11 cellular contexts compared by ENCODE assay signal in the genomic region with DNA sequence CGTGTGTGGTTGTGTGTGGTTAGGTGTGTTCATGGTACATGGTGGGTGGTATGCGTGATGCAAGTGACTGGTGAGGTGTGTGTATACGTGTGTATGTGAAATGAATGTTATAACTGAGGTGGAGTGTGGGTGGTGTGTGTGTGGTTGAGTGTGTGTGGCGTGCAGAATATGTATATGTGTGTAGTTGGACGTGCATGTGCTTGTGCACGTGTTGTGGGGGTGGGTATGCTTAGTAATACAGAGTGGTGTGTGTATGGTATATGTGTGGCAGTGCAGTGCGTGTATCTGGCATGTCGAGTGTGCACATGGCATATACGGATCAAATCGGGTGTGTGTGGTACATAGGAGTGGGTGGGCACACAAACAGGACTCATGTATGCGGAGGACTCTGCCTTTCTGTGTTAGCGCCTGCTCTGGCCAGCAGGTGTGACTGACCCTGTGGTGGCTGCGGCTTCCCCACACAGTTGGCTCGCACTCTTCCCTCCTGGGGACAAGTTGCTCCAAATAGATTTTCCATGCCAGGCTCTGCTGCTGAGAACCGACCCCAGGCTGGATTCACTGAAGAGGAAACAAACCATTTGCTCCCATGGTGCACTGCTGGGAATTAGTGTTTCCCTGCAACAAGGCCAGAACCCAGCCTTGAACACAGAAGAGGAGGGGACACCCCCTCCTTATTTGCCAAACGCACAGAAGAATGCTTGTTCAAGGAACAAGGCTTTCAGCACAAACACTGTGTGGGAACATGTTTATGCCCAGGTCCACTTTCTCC. TPM values are rescaled to one million over a fixed set of nuclear protein-coding genes. Genes with fewer than 3 reads are reported as not detected.
DNase-seq lines count a peak whose midpoint lies in the region; ATAC-seq, FAIRE-seq and TF ChIP-seq lines count a peak whose summit lies in the region.
"Had no signal": no experiment of that assay in that cellular context is flagged by ENCODE, and none has a peak within 500 bp of the region (broad histone marks: within the 10 kb centered on the region; RNA-seq: fewer than 3 reads in every experiment).

No MANE protein-coding gene starts in this region.

- peak overlapping the region; percentile 94 for H2BK120ac ChIP-seq in H1 (replicated peaks; ENCODE audit: low read depth, low read length)

- peak overlapping the region in 2 of 4 experiments; percentile 38 to 41; a peak in 2 of 7 replicates for H3K9ac ChIP-seq in H1 (replicated peaks in 1 of 4; ENCODE audit: extremely low read depth in 1 of 4, low read depth in 3 of 4, low read length in 3 of 4)

- peak overlapping the region; percentile 99 for H2BK12ac ChIP-seq in H1 (ENCODE audit: low read depth, low read length)

- no peaks in the 10 kb centered on the region for H3K79me1 ChIP-seq in H1 (ENCODE audit: low read depth, low read length)

- peak overlapping the region; percentile 74 for H3K56ac ChIP-seq in H1 (replicated peaks; ENCODE audit: insufficient read length, low read depth, low read length)

- peaks cover 14% of the 10 kb centered on the region for H3K23me2 ChIP-seq in H1 (ENCODE audit: low read depth, low read length)

- H2BK5ac ChIP-seq in H1 (ENCODE audit: low read depth, low read length) = peak overlapping the region; percentile 77

- intact Hi-C loops in left ventricle myocardium inferior (cut with micrococcal nuclease) = no loop called here
- intact Hi-C loops in left ventricle myocardium superior (cut with micrococcal nuclease) = no loop called here

- peak overlapping the region; percentile 97 for H2AFZ ChIP-seq in H1 (ENCODE audit: low read length)
- no peak overlapping the region for H2AFZ ChIP-seq in osteoblast (ENCODE audit: low read length)

- POLR2A ChIA-PET in H1 (lab: Charles Lee; ENCODE audit: partially characterized antibody) = no interaction called here

- H2AK5ac ChIP-seq in H1 (ENCODE audit: low read depth, low read length) = peak overlapping the region; percentile 95

- peak overlapping the region; percentile 97 for H4K91ac ChIP-seq in H1 (replicated peaks; ENCODE audit: insufficient read length, low read length)

- H3K4me3 ChIP-seq in left ventricle myocardium inferior (peak overlapping the region; percentile 74), H1 (ENCODE audit: extremely low read depth in 1 of 4, insufficient read depth in 2 of 4, low read depth in 3 of 4, low read length in 4 of 4) (peak overlapping the region in 2 of 4 experiments; percentile 46 to 88; a peak in 3 of 8 replicates), osteoblast (ENCODE audit: insufficient read depth, low read length) (no peak overlapping the region)

- H3K27ac ChIP-seq in left ventricle myocardium inferior (replicated peaks) (no peak overlapping the region), H1 (ENCODE audit: low read depth, low read length) (no peak overlapping the region), osteoblast (ENCODE audit: low read depth, low read length) (no peak overlapping the region)

- H2BK15ac ChIP-seq in H1 (ENCODE audit: low read length) = peak overlapping the region; percentile 99

- H3K4ac ChIP-seq in H1 (replicated peaks; ENCODE audit: insufficient read length, low read depth, low read length) = peak overlapping the region; percentile 87

- TF ChIP-seq CTCF in left ventricle myocardium inferior (IDR thresholded peaks at IDR 0.05; ENCODE audit: borderline replicate concordance) (no peak), H1 (IDR thresholded peaks at IDR 0.05; ENCODE audit: control extremely low read depth in 1 of 3, insufficient read depth in 1 of 3, low read depth in 1 of 3, low read length in 3 of 3) (peak in 2 of 3 experiments; percentile 40 to 48; a peak in 2 of 4 replicates), osteoblast (IDR thresholded peaks at IDR 0.05; ENCODE audit: extremely low read depth, low read depth, low read length) (no peak)

- no peak for TF ChIP-seq EP300 in H1 (IDR thresholded peaks at IDR 0.05; ENCODE audit: borderline replicate concordance in 1 of 2, low read depth in 2 of 2, low read length in 2 of 2)

- H3K14ac ChIP-seq in H1 (ENCODE audit: insufficient read length) = peak overlapping the region; percentile 27

- H4K20me1 ChIP-seq in H1 (replicated peaks in 1 of 2; ENCODE audit: control insufficient read depth in 1 of 2, insufficient read depth in 2 of 2, low read length in 2 of 2) = peaks cover 3 to 9% of the 10 kb centered on the region in 2 experiments
- H4K20me1 ChIP-seq in osteoblast (ENCODE audit: insufficient read depth, low read length) = no peaks in the 10 kb centered on the region

- peak overlapping the region; percentile 79 for H3K18ac ChIP-seq in H1 (ENCODE audit: extremely low read depth, low read length)

- H2BK20ac ChIP-seq in H1 (ENCODE audit: low read length) = peak overlapping the region; percentile 38

- no peak overlapping the region for H3K23ac ChIP-seq in H1 (ENCODE audit: insufficient read length)

- no peak for DNase-seq in left ventricle myocardium inferior
- DNase-seq in left ventricle myocardium superior = no peak
- peak in 1 of 2 experiments; percentile 54 for DNase-seq in H1 (ENCODE audit: low read depth in 1 of 2, low spot score in 2 of 2)
- no peak for DNase-seq in osteoblast (ENCODE audit: insufficient read length, low spot score, missing footprints)
- DNase-seq in NCI-H2107 (lab: John Stamatoyannopoulos, UW) = no peak
- no peak for DNase-seq in GM03348 (ENCODE audit: low spot score)
- DNase-seq: BE2C, NCI-H1417 treated with DMSO at 0.1 percent for 48 hours had no signal

- H4K5ac ChIP-seq in H1 (ENCODE audit: insufficient read length, low read depth, low read length) = peak overlapping the region; percentile 36

- H3K4me1 ChIP-seq in left ventricle myocardium inferior (peaks cover 46% of the 10 kb centered on the region), H1 (replicated peaks in 1 of 4; ENCODE audit: control insufficient read depth in 3 of 4, insufficient read depth in 4 of 4, low read length in 3 of 4) (peaks cover 4 to 9% (median 6%) of the 10 kb centered on the region in 4 experiments; a peak in 6 of 7 replicates), osteoblast (ENCODE audit: insufficient read depth, low read length) (peaks cover 4% of the 10 kb centered on the region)
- H3K4me1 ChIP-seq: BE2C had no signal

- H4K8ac ChIP-seq in H1 (ENCODE audit: extremely low read depth, insufficient read depth, low read length) = peak overlapping the region; percentile 80

- CTCF ChIA-PET in H1 (lab: Charles Lee; ENCODE audit: partially characterized antibody) = interaction anchor here (0.6 kb wide), 1 partner anchor 14 kb away, joined by 3 read pairs; no protein-coding TSS in a partner anchor

- no peak for TF ChIP-seq POLR2A in H1 (IDR thresholded peaks at IDR 0.05; ENCODE audit: control extremely low read depth in 1 of 2, low read depth in 2 of 2, low read length in 2 of 2)

- H3K4me2 ChIP-seq in H1 (ENCODE audit: insufficient read depth in 1 of 2, low read depth in 2 of 2, low read length in 2 of 2) = peak overlapping the region; percentile 91 to 100
- H3K4me2 ChIP-seq in osteoblast (ENCODE audit: insufficient read depth, low read length) = peak overlapping the region; percentile 13

- no peak for FAIRE-seq in H1 (lab: Jason Lieb, UNC)
- FAIRE-seq: TTC549 had no signal

- peak in 1 of 2 experiments; percentile 21; a peak in 1 of 4 replicates for TF ChIP-seq RAD21 in H1 (IDR thresholded peaks at IDR 0.05 in 1 of 2, conservative IDR thresholded peaks at IDR 0.05 in 1 of 2; ENCODE audit: low read depth in 2 of 2, low read length in 2 of 2)

- ATAC-seq in left ventricle myocardium superior (no peak), HG02973 (IDR thresholded peaks at IDR 0.05; ENCODE audit: unreplicated experiment) (no peak), GM21825 (IDR thresholded peaks at IDR 0.05; ENCODE audit: unreplicated experiment) (no peak)

- no peaks in the 10 kb centered on the region for H3K9me3 ChIP-seq in left ventricle myocardium inferior (replicated peaks)
- no peaks in the 10 kb centered on the region for H3K9me3 ChIP-seq in H1 (ENCODE audit: insufficient read depth in 2 of 2, low read depth in 1 of 2, low read length in 1 of 2)
- no peaks in the 10 kb centered on the region for H3K9me3 ChIP-seq in osteoblast (ENCODE audit: low read depth, low read length)

- 75 to 100% methylated on average over 1 to 16 of the region's 16 CpGs for whole genome bisulfite sequencing in H1 (ENCODE audit: extremely low coverage in 1 of 2, insufficient coverage in 1 of 2, insufficient read length in 1 of 2, insufficient replicate concordance in 2 of 2, low coverage in 1 of 2, low lambda C conversion rate in 2 of 2, missing lambda C conversion rate in 1 of 2), 2 experiments

- H3K36me3 ChIP-seq in left ventricle myocardium inferior (no peaks in the 10 kb centered on the region), H1 (ENCODE audit: control insufficient read depth in 2 of 4, insufficient read depth in 4 of 4, low read length in 3 of 4) (no peaks in the 10 kb centered on the region), osteoblast (ENCODE audit: insufficient read depth, low read length) (no peaks in the 10 kb centered on the region)
- H3K36me3 ChIP-seq: BE2C had no signal

- no peaks in the 10 kb centered on the region for H3K79me2 ChIP-seq in H1 (ENCODE audit: control insufficient read depth in 1 of 2, insufficient read depth in 2 of 2, low read length in 2 of 2)
- no peaks in the 10 kb centered on the region for H3K79me2 ChIP-seq in osteoblast (ENCODE audit: insufficient read depth, low read length)

- H3K27me3 ChIP-seq in left ventricle myocardium inferior (ENCODE audit: low read depth) = peaks cover 90% of the 10 kb centered on the region
- peaks cover 0 to 29% (median 19%) of the 10 kb centered on the region in 4 experiments; a peak in 6 of 7 replicates for H3K27me3 ChIP-seq in H1 (replicated peaks in 1 of 4; ENCODE audit: control insufficient read depth in 3 of 4, extremely low read depth in 1 of 4, insufficient read depth in 3 of 4, low read length in 3 of 4)
- peaks cover 66% of the 10 kb centered on the region for H3K27me3 ChIP-seq in osteoblast (ENCODE audit: insufficient read depth, low read length)

TF ChIP-seq in H1, 55 proteins besides CTCF, POLR2A, EP300 and RAD21 (continues in another document):
- TF ChIP-seq RBBP5 (IDR thresholded peaks at IDR 0.05; ENCODE audit: borderline replicate concordance, low read depth, low read length) = no peak

RNA-seq across cellular contexts. Expression of a gene that starts 1.2 kb away (rescaled TPM):
- total RNA-seq in left ventricle myocardium inferior = 1.4 TPM
- total RNA-seq in left ventricle myocardium superior = 1.4 TPM
- total RNA-seq in H1 (2021; fragmentation: NEBNext Ultra II Directional; extraction: Animal tissue kit (Norgen Biotek cat#: 25700)) = 1.8 and 2.0 TPM in 2 replicates
- 1.1 and 1.7 TPM in 2 replicates for polyA plus RNA-seq in H1 (2011; rRNA removed)
- polyA plus RNA-seq in H1 (2011; cell fraction: cytosol; rRNA removed) = 0.85 TPM
- 0.68 TPM for polyA plus RNA-seq in H1 (2011; cell fraction: nucleus; rRNA removed)
- 1.2 to 1.3 TPM (median 1.2 TPM) in 4 replicates for polyA plus RNA-seq in H1 (2012, experiment 1 of 2)
- polyA plus RNA-seq in H1 (2012, experiment 2 of 2) = 0.18 TPM
- polyA plus RNA-seq in H1 (2013, experiment 1 of 2) = 0.85 TPM
- polyA plus RNA-seq in H1 (2013, experiment 2 of 2) = 0.79 TPM
- polyA minus RNA-seq in H1 (2011; rRNA and poly(A)+ RNA removed) = 4.0 and 5.3 TPM in 2 replicates
- polyA minus RNA-seq in H1 (2011; cell fraction: cytosol; rRNA and poly(A)+ RNA removed) = 1.5 TPM
- 0.90 TPM for polyA minus RNA-seq in H1 (2011; cell fraction: nucleus; rRNA and poly(A)+ RNA removed)
- total RNA-seq in osteoblast = 1.4 and 1.5 TPM in 2 replicates

Comparison
In these comparisons a context has a peak if more than half of its experiments do, and no peak if none do; other contexts are left out.
1. CTCF ChIP-seq: peak in H1 (2 of 3); none in left ventricle myocardium inferior (single experiment) and osteoblast (single experiment).